Comparison of ENCODE assay signal across 1 cellular context in genomic region chr2:27844821-27845255, GRCh38.
TF ChIP-seq lines count a peak whose summit lies in the region.

No MANE protein-coding gene starts in this region.

TF ChIP-seq in endothelial cell of umbilical vein, 7 proteins besides CTCF, POLR2A, EP300 and RAD21:
- TF ChIP-seq JUN (IDR thresholded peaks at IDR 0.05; ENCODE audit: borderline replicate concordance, insufficient read depth, insufficient read length, low read depth) (no peak), EZH2 (IDR thresholded peaks at IDR 0.05; ENCODE audit: borderline replicate concordance, low read depth, low read length, severe bottlenecking) (no peak), GATA2 (IDR thresholded peaks at IDR 0.05; ENCODE audit: insufficient read depth, insufficient read length, low read depth, low read length) (no peak), MAX (IDR thresholded peaks at IDR 0.05; ENCODE audit: insufficient read depth, insufficient read length) (no peak), FOS (IDR thresholded peaks at IDR 0.05; ENCODE audit: borderline replicate concordance, insufficient read depth, low read length) (no peak), POLR2AphosphoS5 (IDR thresholded peaks at IDR 0.05; ENCODE audit: insufficient read depth, low read depth, low read length) (no peak), MYC (IDR thresholded peaks at IDR 0.05; ENCODE audit: low read depth, low read length) (no peak)
